Comparison of ENCODE assay signal across 13 cellular contexts in genomic region chr11:100918551-100919500, GRCh38.
DNase-seq lines count a peak whose midpoint lies in the region; ATAC-seq and TF ChIP-seq lines count a peak whose summit lies in the region.
"Had no signal": no experiment of that assay in that cellular context is flagged by ENCODE, and none has a peak within 500 bp of the region (broad histone marks: within the 10 kb centered on the region; RNA-seq: fewer than 3 reads in every experiment).

No MANE protein-coding gene starts in this region.

- intact Hi-C loops in mucosa of descending colon (cut with DNase I, micrococcal nuclease) = no loop called here
- intact Hi-C loops in posterior vena cava (cut with DNase I) = no loop called here

- DNase-seq in H4 (ENCODE audit: low spot score) (peak; percentile 66), NCI-H2029 (lab: John Stamatoyannopoulos, UW) (peak; percentile 27), mucosa of descending colon (peak in 1 of 3 donors; percentile 23), SIG-M5 treated with dmso at 0.1 percent for 504 hours (lab: John Stamatoyannopoulos, UW; ENCODE audit: unreplicated experiment) (no peak), posterior vena cava (ENCODE audit: low spot score) (no peak)
- no peak for DNase-seq in activated CD8-positive, alpha-beta memory T cell treated with anti-CD3 and anti-CD28 coated beads, Interleukin-2, amount 10 ng/mL, durations not matched to agents 7 days and 5 days
- DNase-seq in stimulated activated CD4-positive, alpha-beta T cell treated with anti-CD3 and anti-CD28 coated beads, Interleukin-4, amount 100 ng/mL, for 4 hours = no peak
- DNase-seq: activated CD4-positive, alpha-beta T cell treated with anti-CD3 and anti-CD28 coated beads, Interleukin-2, amount 10 ng/mL, durations not matched to agents 24 days and 14 days; activated naive CD8-positive, alpha-beta T cell treated with anti-CD3 and anti-CD28 coated beads for 36 hours; effector memory CD4-positive, alpha-beta T cell; HCEC 1CT; small intestine had no signal

- TF ChIP-seq CTCF in VCaP (conservative IDR thresholded peaks at IDR 0.05) (no peak), mucosa of descending colon (IDR thresholded peaks at IDR 0.05) (no peak)

- H3K27me3 Mint-ChIP-seq in activated CD8-positive, alpha-beta memory T cell treated with anti-CD3 and anti-CD28 coated beads, Interleukin-2, amount 10 ng/mL, durations not matched to agents 7 days and 5 days = no peaks in the 10 kb centered on the region
- H3K27me3 Mint-ChIP-seq: activated CD4-positive, alpha-beta T cell treated with anti-CD3 and anti-CD28 coated beads, Interleukin-2, amount 10 ng/mL, durations not matched to agents 24 days and 14 days; activated naive CD8-positive, alpha-beta T cell treated with anti-CD3 and anti-CD28 coated beads for 36 hours had no signal

- H3K4me3 Mint-ChIP-seq in activated CD8-positive, alpha-beta memory T cell treated with anti-CD3 and anti-CD28 coated beads, Interleukin-2, amount 10 ng/mL, durations not matched to agents 7 days and 5 days = no peak overlapping the region
- H3K4me3 Mint-ChIP-seq: activated CD4-positive, alpha-beta T cell treated with anti-CD3 and anti-CD28 coated beads, Interleukin-2, amount 10 ng/mL, durations not matched to agents 24 days and 14 days; activated naive CD8-positive, alpha-beta T cell treated with anti-CD3 and anti-CD28 coated beads for 36 hours had no signal

- H3K9me3 ChIP-seq in mucosa of descending colon = no peaks in the 10 kb centered on the region

- CTCF ChIA-PET in activated CD8-positive, alpha-beta memory T cell treated with anti-CD3 and anti-CD28 coated beads, Interleukin-2, amount 10 ng/mL, durations not matched to agents 7 days and 5 days (lab: Charles Lee) = no interaction called here

- H3K9me3 Mint-ChIP-seq in activated CD8-positive, alpha-beta memory T cell treated with anti-CD3 and anti-CD28 coated beads, Interleukin-2, amount 10 ng/mL, durations not matched to agents 7 days and 5 days (ENCODE audit: low read depth) = no peaks in the 10 kb centered on the region
- H3K9me3 Mint-ChIP-seq: activated CD4-positive, alpha-beta T cell treated with anti-CD3 and anti-CD28 coated beads, Interleukin-2, amount 10 ng/mL, durations not matched to agents 24 days and 14 days; activated naive CD8-positive, alpha-beta T cell treated with anti-CD3 and anti-CD28 coated beads for 36 hours had no signal

- no peaks in the 10 kb centered on the region for H3K36me3 Mint-ChIP-seq in activated CD8-positive, alpha-beta memory T cell treated with anti-CD3 and anti-CD28 coated beads, Interleukin-2, amount 10 ng/mL, durations not matched to agents 7 days and 5 days
- H3K36me3 Mint-ChIP-seq: activated naive CD8-positive, alpha-beta T cell treated with anti-CD3 and anti-CD28 coated beads for 36 hours had no signal

- no peaks in the 10 kb centered on the region for H3K4me1 Mint-ChIP-seq in activated CD8-positive, alpha-beta memory T cell treated with anti-CD3 and anti-CD28 coated beads, Interleukin-2, amount 10 ng/mL, durations not matched to agents 7 days and 5 days
- H3K4me1 Mint-ChIP-seq: activated CD4-positive, alpha-beta T cell treated with anti-CD3 and anti-CD28 coated beads, Interleukin-2, amount 10 ng/mL, durations not matched to agents 24 days and 14 days; activated naive CD8-positive, alpha-beta T cell treated with anti-CD3 and anti-CD28 coated beads for 36 hours had no signal

- ATAC-seq in mucosa of descending colon = peak; percentile 50
- ATAC-seq in activated CD8-positive, alpha-beta memory T cell treated with anti-CD3 and anti-CD28 coated beads, Interleukin-2, amount 10 ng/mL, durations not matched to agents 7 days and 5 days = no peak

- H3K36me3 ChIP-seq in mucosa of descending colon (ENCODE audit: low read depth) = no peaks in the 10 kb centered on the region

- peaks cover 7% of the 10 kb centered on the region for H3K4me1 ChIP-seq in mucosa of descending colon (ENCODE audit: low read depth)

- peak overlapping the region; percentile 18 for H3K27ac ChIP-seq in VCaP

- H3K27ac Mint-ChIP-seq in activated CD8-positive, alpha-beta memory T cell treated with anti-CD3 and anti-CD28 coated beads, Interleukin-2, amount 10 ng/mL, durations not matched to agents 7 days and 5 days = no peak overlapping the region
- H3K27ac Mint-ChIP-seq: activated CD4-positive, alpha-beta T cell treated with anti-CD3 and anti-CD28 coated beads, Interleukin-2, amount 10 ng/mL, durations not matched to agents 24 days and 14 days; activated naive CD8-positive, alpha-beta T cell treated with anti-CD3 and anti-CD28 coated beads for 36 hours had no signal

- no peak overlapping the region for H3K4me3 ChIP-seq in mucosa of descending colon

Comparison
In these comparisons a context has a peak if more than half of its experiments do, and no peak if none do; other contexts are left out.
1. DNase-seq: peak in H4 (single experiment) and NCI-H2029 (single experiment); none in SIG-M5 treated with dmso at 0.1 percent for 504 hours (single experiment), activated CD8-positive, alpha-beta memory T cell treated with anti-CD3 and anti-CD28 coated beads, Interleukin-2, amount 10 ng/mL, durations not matched to agents 7 days and 5 days (single experiment), stimulated activated CD4-positive, alpha-beta T cell treated with anti-CD3 and anti-CD28 coated beads, Interleukin-4, amount 100 ng/mL, for 4 hours (0 of 2) and posterior vena cava (single experiment).